In genomic region chr11:19775622-19776021, GRCh38 we compare ENCODE assay signal across 12 cellular contexts.
"Had no signal": no experiment of that assay in that cellular context is flagged by ENCODE, and none has a peak within 500 bp of the region (broad histone marks: within the 10 kb centered on the region; RNA-seq: fewer than 3 reads in every experiment).

No MANE protein-coding gene starts in this region.

- H3K4me3 ChIP-seq: heart left ventricle, pancreas, vagina had no signal

- H3K27ac Mint-ChIP-seq: activated naive CD4-positive, alpha-beta T cell treated with anti-CD3 and anti-CD28 coated beads, Interleukin-2, amount 50 U/mL, for 72 hours; T-helper 1 cell treated with Interleukin-12 subunit alpha and Interleukin-12 subunit beta and Interleukin-4 antibody, amounts not matched to agents 30 μg/mL and 1 μg/mL, for 36 hours had no signal

- H3K27me3 ChIP-seq: pancreas, vagina had no signal

- H3K36me3 ChIP-seq: heart left ventricle, pancreas, vagina had no signal

- DNase-seq: activated effector memory CD4-positive, alpha-beta T cell treated with anti-CD3 and anti-CD28 coated beads, Interleukin-2, amount 50 U/mL, for 16 hours; activated T-cell treated with anti-CD3 and anti-CD28 coated beads, Interleukin-2, amount 50 U/mL, for 1 hour; amygdala; heart left ventricle; mammary epithelial cell; retina; stimulated activated CD4-positive, alpha-beta T cell treated with anti-CD3 and anti-CD28 coated beads, Interleukin-4, amount 100 ng/mL, for 4 hours had no signal

- H3K27ac ChIP-seq: heart left ventricle, vagina had no signal

- H3K9me3 ChIP-seq: heart left ventricle, pancreas, vagina had no signal

- H3K9me3 Mint-ChIP-seq: activated naive CD4-positive, alpha-beta T cell treated with anti-CD3 and anti-CD28 coated beads, Interleukin-2, amount 50 U/mL, for 72 hours; T-helper 1 cell treated with Interleukin-12 subunit alpha and Interleukin-12 subunit beta and Interleukin-4 antibody, amounts not matched to agents 30 μg/mL and 1 μg/mL, for 36 hours had no signal

- ATAC-seq: activated CD4-positive, CD25-positive, alpha-beta regulatory T cell treated with anti-CD3 and anti-CD28 coated beads, Interleukin-2, amount 50 U/mL, for 24 hours; activated naive CD4-positive, alpha-beta T cell treated with anti-CD3 and anti-CD28 coated beads, Interleukin-2, amount 50 U/mL, for 72 hours had no signal
